9 cellular contexts compared by ENCODE assay signal in genomic region chr1:53198241-53198651, GRCh38. TPM values are rescaled to one million over a fixed set of nuclear protein-coding genes. Genes with fewer than 3 reads are reported as not detected.
A peak's percentile ranks its signal among the peaks of the same experiment; 100 is the strongest.
DNase-seq lines count a peak whose midpoint lies in the region; ATAC-seq and TF ChIP-seq lines count a peak whose summit lies in the region.
"Had no signal": no experiment of that assay in that cellular context is flagged by ENCODE, and none has a peak within 500 bp of the region (broad histone marks: within the 10 kb centered on the region; RNA-seq: fewer than 3 reads in every experiment).

No MANE protein-coding gene starts in this region.

- no peaks in the 10 kb centered on the region for H3K79me2 ChIP-seq in parathyroid adenoma

- peak overlapping the region; percentile 87 for H3K4me3 Mint-ChIP-seq in Calu3 (ENCODE audit: low read depth, unreplicated experiment)

- no peaks in the 10 kb centered on the region for H3K36me3 ChIP-seq in parathyroid adenoma (ENCODE audit: control insufficient read depth, insufficient read depth, low read length)

- H3K4me1 ChIP-seq in parathyroid adenoma: peaks cover 11% of the 10 kb centered on the region

- H3K27me3 Mint-ChIP-seq in Calu3 (ENCODE audit: unreplicated experiment): no peaks in the 10 kb centered on the region

- H2AFZ ChIP-seq in parathyroid adenoma: no peak overlapping the region

- H3K4me3 ChIP-seq in fibroblast of mammary gland (ENCODE audit: control insufficient read depth, low read depth, low read length) (no peak overlapping the region), parathyroid adenoma (ENCODE audit: low read depth, low read length) (peak overlapping the region; percentile 15)

- H3K9me3 ChIP-seq in parathyroid adenoma (ENCODE audit: control insufficient read depth, low read length): no peaks in the 10 kb centered on the region

- no peaks in the 10 kb centered on the region for H3K9me3 Mint-ChIP-seq in Calu3 (ENCODE audit: low read depth, unreplicated experiment)

- no peak for TF ChIP-seq CTCF in Calu3 (IDR thresholded peaks at IDR 0.05; ENCODE audit: unreplicated experiment)
- no peak for TF ChIP-seq CTCF in fibroblast of mammary gland (conservative IDR thresholded peaks at IDR 0.05; ENCODE audit: control insufficient read depth, insufficient read depth, low read depth, low read length)
- no peak for TF ChIP-seq CTCF in parathyroid adenoma (IDR thresholded peaks at IDR 0.05)

- H3K4me1 Mint-ChIP-seq in Calu3 (ENCODE audit: low read depth, unreplicated experiment): peaks cover 40% of the 10 kb centered on the region

- no peaks in the 10 kb centered on the region for H3K27me3 ChIP-seq in parathyroid adenoma (ENCODE audit: control insufficient read depth, insufficient read depth, low read length)

- ATAC-seq in GM18870 (IDR thresholded peaks at IDR 0.05; ENCODE audit: unreplicated experiment) (no peak), GM19395 (IDR thresholded peaks at IDR 0.05; ENCODE audit: unreplicated experiment) (no peak), GM19463 (IDR thresholded peaks at IDR 0.05; ENCODE audit: unreplicated experiment) (no peak)

- H3K4me2 ChIP-seq in parathyroid adenoma (ENCODE audit: low read length): peak overlapping the region; percentile 45

- peak overlapping the region; percentile 92 for H3K27ac ChIP-seq in parathyroid adenoma

- BruUV-seq in Calu3 (replicated peaks; lab: Mats Ljungman, UMichigan): no TSS peak

- peaks cover 27% of the 10 kb centered on the region for H3K36me3 Mint-ChIP-seq in Calu3 (ENCODE audit: insufficient read depth, unreplicated experiment)

- intact Hi-C loops in Calu3 (cut with micrococcal nuclease; ENCODE audit: unreplicated experiment): loop anchor here (5.0 kb wide), 1 partner anchor 496 kb away; no protein-coding TSS in a partner anchor

- DNase-seq in Calu3 (no peak), SK-N-DZ (ENCODE audit: low spot score) (peak; percentile 31), fibroblast of mammary gland (ENCODE audit: low read depth) (peak; percentile 93), NOMO-1 (lab: John Stamatoyannopoulos, UW; ENCODE audit: unreplicated experiment in 2 of 2) (no peak)

- H3K9ac ChIP-seq in parathyroid adenoma: no peak overlapping the region

- CTCF ChIA-PET in Calu3 (lab: Charles Lee): no interaction called here

- peak overlapping the region; percentile 86 for H3K27ac Mint-ChIP-seq in Calu3 (ENCODE audit: unreplicated experiment)

RNA-seq across cellular contexts. Expression of gene CPT2, which starts 1.6 kb away (rescaled TPM):
- total RNA-seq in Calu3 (2022): 18.5 and 23.5 TPM in 2 replicates
- polyA plus RNA-seq in SK-N-DZ (2014; cell fraction: cytosol; rRNA removed): 33.1 and 35.5 TPM in 2 replicates
- 11.1 and 11.5 TPM in 2 replicates for polyA plus RNA-seq in SK-N-DZ (2014; cell fraction: nucleus; rRNA removed)

RNA-seq across cellular contexts. Expression of gene CZIB, which starts 22.2 kb away (rescaled TPM):
- total RNA-seq in Calu3 (2022): 31.3 and 34.1 TPM in 2 replicates
- polyA plus RNA-seq in SK-N-DZ (2014; cell fraction: cytosol; rRNA removed): 61.1 and 72.1 TPM in 2 replicates
- 122 and 191 TPM in 2 replicates for polyA plus RNA-seq in SK-N-DZ (2014; cell fraction: nucleus; rRNA removed)

RNA-seq across cellular contexts. Expression of gene MAGOH, which starts 40.1 kb away (rescaled TPM):
- total RNA-seq in Calu3 (2022): 61.9 and 70.2 TPM in 2 replicates
- 48.8 and 55.6 TPM in 2 replicates for polyA plus RNA-seq in SK-N-DZ (2014; cell fraction: cytosol; rRNA removed)
- 25.5 and 29.0 TPM in 2 replicates for polyA plus RNA-seq in SK-N-DZ (2014; cell fraction: nucleus; rRNA removed)

RNA-seq across cellular contexts. Expression of gene SLC1A7, which starts 55.8 kb away (rescaled TPM):
- not detected in 2 replicates for total RNA-seq in Calu3 (2022)
- polyA plus RNA-seq in SK-N-DZ (2014; cell fraction: cytosol; rRNA removed): 0.68 and 0.79 TPM in 2 replicates
- 2.2 and 2.3 TPM in 2 replicates for polyA plus RNA-seq in SK-N-DZ (2014; cell fraction: nucleus; rRNA removed)
- total RNA-seq: activated CD8-positive, alpha-beta memory T cell treated with anti-CD3 and anti-CD28 coated beads for 36 hours had no signal

Comparison
In these comparisons a context has a peak if more than half of its experiments do, and no peak if none do; other contexts are left out.
1. DNase-seq: peak in SK-N-DZ (single experiment) and fibroblast of mammary gland (single experiment); none in Calu3 (single experiment) and NOMO-1 (0 of 2).